In the genomic region with DNA sequence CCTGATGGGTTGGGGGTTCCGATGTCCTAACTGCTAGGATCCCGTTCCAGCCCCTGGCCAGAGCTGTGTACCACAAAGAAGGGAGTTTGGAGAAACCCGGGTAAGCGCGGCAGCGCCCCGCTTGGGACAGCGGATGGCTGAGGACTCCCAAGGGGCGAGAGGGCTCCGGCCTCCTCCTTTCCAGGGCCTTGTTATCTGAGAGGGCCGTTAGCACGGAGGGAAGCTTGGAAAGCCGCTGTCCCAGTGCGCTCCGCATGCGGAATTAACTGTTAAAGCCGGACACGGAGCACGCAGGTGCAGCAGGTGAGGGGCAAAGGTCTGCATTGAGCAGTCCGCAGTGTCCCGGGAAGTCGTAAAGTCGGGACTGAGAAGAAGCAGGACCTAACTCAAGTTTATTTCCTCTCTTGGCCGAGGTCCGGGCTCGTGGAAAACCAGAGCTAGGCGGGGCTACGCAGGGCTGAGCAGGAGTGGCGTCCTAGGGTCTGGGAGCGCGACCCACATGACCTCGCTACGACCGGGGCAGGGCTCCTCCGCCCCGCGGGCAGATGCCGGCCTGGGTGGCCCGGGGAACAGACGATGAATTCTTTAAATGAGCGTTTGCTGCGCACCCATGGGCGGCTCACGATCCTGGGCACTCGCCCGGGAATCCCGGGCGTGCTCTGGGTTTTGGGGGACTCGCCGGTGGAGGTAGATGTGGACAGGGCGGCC, we compare ENCODE assay signal across 13 cellular contexts. TPM values are rescaled to one million over a fixed set of nuclear protein-coding genes. Genes with fewer than 3 reads are reported as not detected.
DNase-seq lines count a peak whose midpoint lies in the region; ATAC-seq and TF ChIP-seq lines count a peak whose summit lies in the region.
"Had no signal": no experiment of that assay in that cellular context is flagged by ENCODE, and none has a peak within 500 bp of the region (broad histone marks: within the 10 kb centered on the region; RNA-seq: fewer than 3 reads in every experiment).

No MANE protein-coding gene starts in this region.

- H3K4me3 ChIP-seq in ectodermal cell (ENCODE audit: insufficient read depth, low read depth, low read length), result peak overlapping the region; percentile 0
- H3K4me3 ChIP-seq in neural cell (ENCODE audit: low read length), result no peak overlapping the region
- H3K4me3 ChIP-seq in testis, result no peak overlapping the region
- H3K4me3 ChIP-seq: SJSA1 had no signal

- H2AFZ ChIP-seq in neural cell (ENCODE audit: low read depth, low read length), result no peak overlapping the region

- H3K4me2 ChIP-seq in neural cell (ENCODE audit: low read length), result no peak overlapping the region

- TF ChIP-seq EP300 in neural cell (conservative IDR thresholded peaks at IDR 0.05; ENCODE audit: poor library complexity, severe bottlenecking), result no peak

- POLR2A ChIA-PET in CD4-positive, alpha-beta T cell (lab: Charles Lee), result no interaction called here

- peak overlapping the region; percentile 6 for H3K4me3 Mint-ChIP-seq in CD4-positive, alpha-beta T cell

- no peak overlapping the region for H3K27ac ChIP-seq in CD4-positive, alpha-beta T cell (ENCODE audit: low read depth, low read length)
- H3K27ac ChIP-seq in ectodermal cell (ENCODE audit: insufficient read depth, low read depth, low read length, poor library complexity, severe bottlenecking) (no peak overlapping the region), neural cell (ENCODE audit: low read length) (no peak overlapping the region), foreskin keratinocyte (no peak overlapping the region), testis (no peak overlapping the region)
- H3K27ac ChIP-seq: SJSA1 had no signal

- no peak for TF ChIP-seq POLR2A in testis (IDR thresholded peaks at IDR 0.05)

- no peaks in the 10 kb centered on the region for H3K79me2 ChIP-seq in neural cell (replicated peaks; ENCODE audit: insufficient read depth, low read length)

- H3K9ac ChIP-seq in neural cell (ENCODE audit: low read length), result no peak overlapping the region

- H3K36me3 Mint-ChIP-seq in CD4-positive, alpha-beta T cell (ENCODE audit: low read depth), result no peaks in the 10 kb centered on the region

- no peak for ATAC-seq in CD4-positive, alpha-beta T cell (ENCODE audit: poor library complexity)
- no peak for ATAC-seq in HG03565 (IDR thresholded peaks at IDR 0.05; ENCODE audit: unreplicated experiment)
- no peak for ATAC-seq in foreskin keratinocyte

- no peaks in the 10 kb centered on the region for H3K9me2 ChIP-seq in neural cell (ENCODE audit: insufficient read depth, low read length)

- H3K36me3 ChIP-seq in ectodermal cell (ENCODE audit: control insufficient read depth, insufficient read depth, low read length) (no peaks in the 10 kb centered on the region), neural cell (ENCODE audit: insufficient read depth, low read length) (no peaks in the 10 kb centered on the region), testis (ENCODE audit: low read depth, missing control alignments) (no peaks in the 10 kb centered on the region)
- H3K36me3 ChIP-seq: SJSA1 had no signal

- H3K4me1 ChIP-seq in ectodermal cell (ENCODE audit: control insufficient read depth, insufficient read depth, low read length) (peaks cover 61% of the 10 kb centered on the region), foreskin keratinocyte (no peaks in the 10 kb centered on the region), testis (peaks cover 15% of the 10 kb centered on the region)

- no peak for TF ChIP-seq CTCF in CD4-positive, alpha-beta T cell (IDR thresholded peaks at IDR 0.05)
- TF ChIP-seq CTCF in neural cell (IDR thresholded peaks at IDR 0.05; ENCODE audit: poor library complexity, severe bottlenecking), result no peak
- no peak for TF ChIP-seq CTCF in foreskin keratinocyte (conservative IDR thresholded peaks at IDR 0.05)
- no peak for TF ChIP-seq CTCF in testis (IDR thresholded peaks at IDR 0.05)

- WGBS in ectodermal cell, 2 experiments, result 1% methylated on average over 51 of the region's 51 CpGs
- 5 to 11% methylated on average over 21 to 51 of the region's 51 CpGs for WGBS in testis, 2 donors

- no peaks in the 10 kb centered on the region for H3K9me3 Mint-ChIP-seq in CD4-positive, alpha-beta T cell

- CTCF ChIA-PET in CD4-positive, alpha-beta T cell (lab: Charles Lee), result no interaction called here

- intact Hi-C loops in CD4-positive, alpha-beta T cell (cut with DNase I, micrococcal nuclease), result no loop called here
- intact Hi-C loops in head of caudate nucleus (cut with DNase I) (no loop called here), testis (cut with DNase I; ENCODE audit: low total_unique reads) (no loop called here)

- no peak for TF ChIP-seq RAD21 in neural cell (conservative IDR thresholded peaks at IDR 0.05)

- DNase-seq in CD4-positive, alpha-beta T cell, result no peak
- DNase-seq in HuH-7 (ENCODE audit: low spot score) (peak; percentile 61), head of caudate nucleus (no peak), foreskin keratinocyte (no peak), testis (no peak)
- DNase-seq: activated gamma-delta T cell treated with Interleukin-2 at 50 U/mL for 16 hours, DND-41, NCI-H1417 treated with DMSO at 0.1 percent for 48 hours had no signal

- H3K27ac Mint-ChIP-seq in CD4-positive, alpha-beta T cell, result no peak overlapping the region

- H4K20me1 ChIP-seq in neural cell (ENCODE audit: insufficient read depth), result peaks cover 3% of the 10 kb centered on the region

- H3K9me3 ChIP-seq in CD4-positive, alpha-beta T cell (ENCODE audit: control insufficient read depth, low read length), result no peaks in the 10 kb centered on the region
- H3K9me3 ChIP-seq in ectodermal cell (ENCODE audit: control insufficient read depth, low read length) (no peaks in the 10 kb centered on the region), neural cell (ENCODE audit: low read length) (no peaks in the 10 kb centered on the region), testis (no peaks in the 10 kb centered on the region)

- H3K4me1 Mint-ChIP-seq in CD4-positive, alpha-beta T cell (ENCODE audit: low read depth), result peaks cover 44% of the 10 kb centered on the region

- peaks cover 93% of the 10 kb centered on the region for H3K27me3 ChIP-seq in CD4-positive, alpha-beta T cell (ENCODE audit: control insufficient read depth, insufficient read depth, low read length)
- H3K27me3 ChIP-seq in ectodermal cell (ENCODE audit: control insufficient read depth, insufficient read depth, low read length, poor library complexity, severe bottlenecking) (peaks cover 100% of the 10 kb centered on the region), neural cell (ENCODE audit: insufficient read depth, low read depth, low read length) (peaks cover 99% of the 10 kb centered on the region), foreskin keratinocyte (peaks cover 99% of the 10 kb centered on the region), testis (peaks cover 3% of the 10 kb centered on the region)

- peaks cover 95% of the 10 kb centered on the region for H3K27me3 Mint-ChIP-seq in CD4-positive, alpha-beta T cell

- H3F3A ChIP-seq in neural cell (ENCODE audit: insufficient read depth, low read length, poor library complexity, severe bottlenecking), result no peaks in the 10 kb centered on the region

TF ChIP-seq in neural cell, 6 proteins besides CTCF, POLR2A, EP300 and RAD21:
- TF ChIP-seq EZH2 (IDR thresholded peaks at IDR 0.05; ENCODE audit: borderline replicate concordance, insufficient read depth, low read length, poor library complexity, severe bottlenecking) (peak; percentile 94), TAF1 (IDR thresholded peaks at IDR 0.05; ENCODE audit: low read depth) (no peak), SMC3 (conservative IDR thresholded peaks at IDR 0.05; ENCODE audit: poor library complexity) (no peak), MXI1 (conservative IDR thresholded peaks at IDR 0.05; ENCODE audit: poor library complexity, severe bottlenecking) (no peak), POLR2AphosphoS5 (IDR thresholded peaks at IDR 0.05) (peak; percentile 27)
- TF ChIP-seq, protein P1, sequence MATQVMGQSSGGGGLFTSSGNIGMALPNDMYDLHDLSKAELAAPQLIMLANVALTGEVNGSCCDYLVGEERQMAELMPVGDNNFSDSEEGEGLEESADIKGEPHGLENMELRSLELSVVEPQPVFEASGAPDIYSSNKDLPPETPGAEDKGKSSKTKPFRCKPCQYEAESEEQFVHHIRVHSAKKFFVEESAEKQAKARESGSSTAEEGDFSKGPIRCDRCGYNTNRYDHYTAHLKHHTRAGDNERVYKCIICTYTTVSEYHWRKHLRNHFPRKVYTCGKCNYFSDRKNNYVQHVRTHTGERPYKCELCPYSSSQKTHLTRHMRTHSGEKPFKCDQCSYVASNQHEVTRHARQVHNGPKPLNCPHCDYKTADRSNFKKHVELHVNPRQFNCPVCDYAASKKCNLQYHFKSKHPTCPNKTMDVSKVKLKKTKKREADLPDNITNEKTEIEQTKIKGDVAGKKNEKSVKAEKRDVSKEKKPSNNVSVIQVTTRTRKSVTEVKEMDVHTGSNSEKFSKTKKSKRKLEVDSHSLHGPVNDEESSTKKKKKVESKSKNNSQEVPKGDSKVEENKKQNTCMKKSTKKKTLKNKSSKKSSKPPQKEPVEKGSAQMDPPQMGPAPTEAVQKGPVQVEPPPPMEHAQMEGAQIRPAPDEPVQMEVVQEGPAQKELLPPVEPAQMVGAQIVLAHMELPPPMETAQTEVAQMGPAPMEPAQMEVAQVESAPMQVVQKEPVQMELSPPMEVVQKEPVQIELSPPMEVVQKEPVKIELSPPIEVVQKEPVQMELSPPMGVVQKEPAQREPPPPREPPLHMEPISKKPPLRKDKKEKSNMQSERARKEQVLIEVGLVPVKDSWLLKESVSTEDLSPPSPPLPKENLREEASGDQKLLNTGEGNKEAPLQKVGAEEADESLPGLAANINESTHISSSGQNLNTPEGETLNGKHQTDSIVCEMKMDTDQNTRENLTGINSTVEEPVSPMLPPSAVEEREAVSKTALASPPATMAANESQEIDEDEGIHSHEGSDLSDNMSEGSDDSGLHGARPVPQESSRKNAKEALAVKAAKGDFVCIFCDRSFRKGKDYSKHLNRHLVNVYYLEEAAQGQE (IDR thresholded peaks at IDR 0.05; ENCODE audit: borderline replicate concordance), result no peak

RNA-seq across cellular contexts. Expression of a gene that starts 4.5 kb away (rescaled TPM):
- total RNA-seq in CD4-positive, alpha-beta T cell, result under 1 TPM in 1 of 2 experiments, not detected in 1; 0.03 TPM
- polyA plus RNA-seq in ectodermal cell (2013, experiment 1 of 4), result 0.06 TPM
- 0.27 TPM for polyA plus RNA-seq in ectodermal cell (2013, experiment 2 of 4)
- polyA plus RNA-seq in ectodermal cell (2013, experiment 3 of 4), result 0.05 TPM
- polyA plus RNA-seq in ectodermal cell (2013, experiment 4 of 4), result not detected
- polyA plus RNA-seq in neural cell, result not detected in 2 replicates
- polyA minus RNA-seq in neural cell, result not detected in 2 replicates
- not detected in 2 replicates for total RNA-seq in foreskin keratinocyte
- polyA plus RNA-seq in foreskin keratinocyte, result not detected in 2 replicates
- 1 to 10 TPM in 1 of 2 donors, under 1 TPM in 1; 0.63 to 1.3 TPM for total RNA-seq in testis
- 5.2 TPM for polyA plus RNA-seq in testis (ENCODE audit: insufficient read depth, low read depth, low replicate concordance)
- total RNA-seq: epithelial cell of proximal tubule had no signal
